2 cellular contexts compared by ENCODE assay signal in genomic region chr4:77652237-77652897, GRCh38.
A peak's percentile ranks its signal among the peaks of the same experiment; 100 is the strongest.
TF ChIP-seq lines count a peak whose summit lies in the region.

No MANE protein-coding gene starts in this region.

TF ChIP-seq in liver, 16 proteins besides CTCF, POLR2A, EP300 and RAD21:
- TF ChIP-seq SP1 (IDR thresholded peaks at IDR 0.05) (peak; percentile 73), JUND (IDR thresholded peaks at IDR 0.05) (peak in 1 of 2 donors; percentile 58), MAX (IDR thresholded peaks at IDR 0.05) (no peak), TAF1 (conservative IDR thresholded peaks at IDR 0.05) (no peak), EGR1 (IDR thresholded peaks at IDR 0.05; ENCODE audit: low read depth in 2 of 2) (no peak), HNF4A (conservative IDR thresholded peaks at IDR 0.05) (peak; percentile 46 to 87), NR2F2 (IDR thresholded peaks at IDR 0.05) (no peak), ZBTB33 (IDR thresholded peaks at IDR 0.05) (no peak), FOXA2 (IDR thresholded peaks at IDR 0.05) (no peak), ATF3 (IDR thresholded peaks at IDR 0.05) (no peak), RXRA (IDR thresholded peaks at IDR 0.05) (peak; percentile 6 to 48), GABPA (IDR thresholded peaks at IDR 0.05 in 1 of 2, conservative IDR thresholded peaks at IDR 0.05 in 1 of 2) (no peak), HNF4G (IDR thresholded peaks at IDR 0.05) (peak; percentile 64), YY1 (IDR thresholded peaks at IDR 0.05) (no peak), FOXA1 (IDR thresholded peaks at IDR 0.05) (no peak)
- TF ChIP-seq, protein P1, sequence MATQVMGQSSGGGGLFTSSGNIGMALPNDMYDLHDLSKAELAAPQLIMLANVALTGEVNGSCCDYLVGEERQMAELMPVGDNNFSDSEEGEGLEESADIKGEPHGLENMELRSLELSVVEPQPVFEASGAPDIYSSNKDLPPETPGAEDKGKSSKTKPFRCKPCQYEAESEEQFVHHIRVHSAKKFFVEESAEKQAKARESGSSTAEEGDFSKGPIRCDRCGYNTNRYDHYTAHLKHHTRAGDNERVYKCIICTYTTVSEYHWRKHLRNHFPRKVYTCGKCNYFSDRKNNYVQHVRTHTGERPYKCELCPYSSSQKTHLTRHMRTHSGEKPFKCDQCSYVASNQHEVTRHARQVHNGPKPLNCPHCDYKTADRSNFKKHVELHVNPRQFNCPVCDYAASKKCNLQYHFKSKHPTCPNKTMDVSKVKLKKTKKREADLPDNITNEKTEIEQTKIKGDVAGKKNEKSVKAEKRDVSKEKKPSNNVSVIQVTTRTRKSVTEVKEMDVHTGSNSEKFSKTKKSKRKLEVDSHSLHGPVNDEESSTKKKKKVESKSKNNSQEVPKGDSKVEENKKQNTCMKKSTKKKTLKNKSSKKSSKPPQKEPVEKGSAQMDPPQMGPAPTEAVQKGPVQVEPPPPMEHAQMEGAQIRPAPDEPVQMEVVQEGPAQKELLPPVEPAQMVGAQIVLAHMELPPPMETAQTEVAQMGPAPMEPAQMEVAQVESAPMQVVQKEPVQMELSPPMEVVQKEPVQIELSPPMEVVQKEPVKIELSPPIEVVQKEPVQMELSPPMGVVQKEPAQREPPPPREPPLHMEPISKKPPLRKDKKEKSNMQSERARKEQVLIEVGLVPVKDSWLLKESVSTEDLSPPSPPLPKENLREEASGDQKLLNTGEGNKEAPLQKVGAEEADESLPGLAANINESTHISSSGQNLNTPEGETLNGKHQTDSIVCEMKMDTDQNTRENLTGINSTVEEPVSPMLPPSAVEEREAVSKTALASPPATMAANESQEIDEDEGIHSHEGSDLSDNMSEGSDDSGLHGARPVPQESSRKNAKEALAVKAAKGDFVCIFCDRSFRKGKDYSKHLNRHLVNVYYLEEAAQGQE (IDR thresholded peaks at IDR 0.05) = no peak

TF ChIP-seq in HepG2, 621 proteins besides CTCF, POLR2A, EP300 and RAD21:
- no peak for TF ChIP-seq HMGA1 (CRISPR knock-in tag; conservative IDR thresholded peaks at IDR 0.05)
TF ChIP-seq in HepG2: peak in this region for 0.
